In the genomic region with DNA sequence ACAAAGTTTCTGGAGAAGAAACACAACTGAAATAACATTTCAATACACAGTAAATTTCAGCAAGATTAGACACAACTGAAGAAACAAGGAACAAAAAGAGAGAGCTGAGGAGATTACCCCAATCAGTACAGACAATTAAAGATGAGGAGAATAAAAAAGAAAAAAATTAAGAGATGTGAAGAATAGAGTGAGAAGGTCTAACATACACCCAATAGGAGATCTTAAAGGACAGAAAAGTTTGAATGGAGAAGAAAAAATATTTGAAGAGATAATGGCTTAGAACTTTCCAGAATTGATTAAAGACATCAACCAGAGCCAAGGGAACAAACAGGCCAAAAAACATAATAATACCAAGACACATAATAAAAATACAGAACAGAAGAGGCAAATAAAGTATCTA, we compare ENCODE assay signal across 23 cellular contexts.
DNase-seq lines count a peak whose midpoint lies in the region; ATAC-seq, FAIRE-seq and TF ChIP-seq lines count a peak whose summit lies in the region.
"Had no signal": no experiment of that assay in that cellular context is flagged by ENCODE, and none has a peak within 500 bp of the region (broad histone marks: within the 10 kb centered on the region; RNA-seq: fewer than 3 reads in every experiment).

No MANE protein-coding gene starts in this region.

- no peak overlapping the region for H3K27ac ChIP-seq in HEK293 (ENCODE audit: extremely low read depth, low read depth, low read length)
- H3K27ac ChIP-seq: 22Rv1, BLaER1, C4-2B had no signal

- peaks cover 10 to 38% of the 10 kb centered on the region in 2 experiments; a peak in 2 of 3 replicates for H3K36me3 ChIP-seq in HEK293 (ENCODE audit: control insufficient read depth in 2 of 2, insufficient read depth in 1 of 2, low read length in 2 of 2)
- H3K36me3 ChIP-seq: HAP-1 had no signal

- no peak overlapping the region for H3K4me3 ChIP-seq in HEK293 (ENCODE audit: low read depth, low read length)
- H3K4me3 ChIP-seq: BLaER1, HAP-1 had no signal

- CTCF ChIA-PET in activated naive CD4-positive, alpha-beta T cell treated with anti-CD3 and anti-CD28 coated beads, Interleukin-2, amount 10 ng/mL, durations not matched to agents 7 days and 5 days (lab: Charles Lee) = no interaction called here
- CTCF ChIA-PET in HEK293 (lab: Yijun Ruan, JAX) = interaction anchor here (0.9 kb wide), 1 partner anchor 11 kb away, joined by 3 read pairs; no protein-coding TSS in a partner anchor

- no peak for ATAC-seq in GM18520 (IDR thresholded peaks at IDR 0.05; ENCODE audit: unreplicated experiment)
- ATAC-seq: CD8-positive, alpha-beta T cell had no signal

- H3K4me1 Mint-ChIP-seq in activated naive CD4-positive, alpha-beta T cell treated with anti-CD3 and anti-CD28 coated beads, Interleukin-2, amount 50 U/mL, for 24 hours = peaks cover 7% of the 10 kb centered on the region
- H3K4me1 Mint-ChIP-seq in activated naive CD4-positive, alpha-beta T cell treated with anti-CD3 and anti-CD28 coated beads, Interleukin-2, amount 10 ng/mL, durations not matched to agents 7 days and 5 days = peaks cover 2% of the 10 kb centered on the region
- H3K4me1 Mint-ChIP-seq in activated T-helper 2 cell treated with anti-CD3 and anti-CD28 coated beads, Interferon-gamma antibody, Interleukin-2, Interleukin-4, amounts not matched to agents 10 μg/mL and 5 μg/mL and 100 μg/mL, durations not matched to agents 14 hours and 24 hours and 36 hours (ENCODE audit: low read depth) = peaks cover 19% of the 10 kb centered on the region
- H3K4me1 Mint-ChIP-seq: B cell had no signal

- POLR2A ChIA-PET in HEK293 (lab: Yijun Ruan, JAX) = no interaction called here

- H3K36me3 Mint-ChIP-seq in activated naive CD4-positive, alpha-beta T cell treated with anti-CD3 and anti-CD28 coated beads, Interleukin-2, amount 50 U/mL, for 24 hours = peaks cover 51% of the 10 kb centered on the region
- H3K36me3 Mint-ChIP-seq in activated naive CD4-positive, alpha-beta T cell treated with anti-CD3 and anti-CD28 coated beads, Interleukin-2, amount 10 ng/mL, durations not matched to agents 7 days and 5 days = peaks cover 63% of the 10 kb centered on the region
- H3K36me3 Mint-ChIP-seq in activated T-helper 2 cell treated with anti-CD3 and anti-CD28 coated beads, Interferon-gamma antibody, Interleukin-2, Interleukin-4, amounts not matched to agents 10 μg/mL and 5 μg/mL and 100 μg/mL, durations not matched to agents 14 hours and 24 hours and 36 hours (ENCODE audit: low read depth) = peaks cover 93% of the 10 kb centered on the region

- no peaks in the 10 kb centered on the region for H3K4me1 ChIP-seq in HEK293 (ENCODE audit: control insufficient read depth, insufficient read depth, low read length)
- H3K4me1 ChIP-seq: BLaER1, HAP-1 had no signal

- DNase-seq in activated naive CD4-positive, alpha-beta T cell treated with anti-CD3 and anti-CD28 coated beads, Interleukin-2, amount 10 ng/mL, durations not matched to agents 7 days and 5 days = no peak
- no peak for DNase-seq in activated CD4-positive, alpha-beta T cell treated with anti-CD3 and anti-CD28 coated beads for 1 hour
- DNase-seq in activated T-helper 2 cell treated with anti-CD3 and anti-CD28 coated beads, Interferon-gamma antibody, Interleukin-2, Interleukin-4, amounts not matched to agents 10 μg/mL and 5 μg/mL and 100 μg/mL, durations not matched to agents 14 hours and 24 hours and 36 hours (ENCODE audit: low spot score) = no peak
- DNase-seq: Calu3; CD4-positive, CD25-positive, alpha-beta regulatory T cell; CD8-positive, alpha-beta T cell; DMS53; DMS79 treated with DMSO at 0.1 percent for 48 hours; GF-D8; GOT3 had no signal

- H3K4me3 Mint-ChIP-seq in activated naive CD4-positive, alpha-beta T cell treated with anti-CD3 and anti-CD28 coated beads, Interleukin-2, amount 50 U/mL, for 24 hours = no peak overlapping the region
- H3K4me3 Mint-ChIP-seq in activated naive CD4-positive, alpha-beta T cell treated with anti-CD3 and anti-CD28 coated beads, Interleukin-2, amount 10 ng/mL, durations not matched to agents 7 days and 5 days = no peak overlapping the region
- no peak overlapping the region for H3K4me3 Mint-ChIP-seq in activated T-helper 2 cell treated with anti-CD3 and anti-CD28 coated beads, Interferon-gamma antibody, Interleukin-2, Interleukin-4, amounts not matched to agents 10 μg/mL and 5 μg/mL and 100 μg/mL, durations not matched to agents 14 hours and 24 hours and 36 hours (ENCODE audit: low read depth)
- H3K4me3 Mint-ChIP-seq: B cell; CD4-positive, CD25-positive, alpha-beta regulatory T cell; CD8-positive, alpha-beta T cell had no signal

- H3K27ac Mint-ChIP-seq in activated naive CD4-positive, alpha-beta T cell treated with anti-CD3 and anti-CD28 coated beads, Interleukin-2, amount 50 U/mL, for 24 hours = peak overlapping the region; percentile 42
- H3K27ac Mint-ChIP-seq in activated naive CD4-positive, alpha-beta T cell treated with anti-CD3 and anti-CD28 coated beads, Interleukin-2, amount 10 ng/mL, durations not matched to agents 7 days and 5 days = no peak overlapping the region
- H3K27ac Mint-ChIP-seq in activated T-helper 2 cell treated with anti-CD3 and anti-CD28 coated beads, Interferon-gamma antibody, Interleukin-2, Interleukin-4, amounts not matched to agents 10 μg/mL and 5 μg/mL and 100 μg/mL, durations not matched to agents 14 hours and 24 hours and 36 hours = no peak overlapping the region
- H3K27ac Mint-ChIP-seq: B cell; CD8-positive, alpha-beta T cell had no signal

- H3K9me3 ChIP-seq in HEK293 (ENCODE audit: control insufficient read depth, insufficient read depth, low read depth, low read length) = no peaks in the 10 kb centered on the region
- H3K9me3 ChIP-seq: HAP-1 had no signal

- no peak for TF ChIP-seq CTCF in HEK293 (tag by site-specific recombination; IDR thresholded peaks at IDR 0.05)

- H3K9me3 Mint-ChIP-seq in activated naive CD4-positive, alpha-beta T cell treated with anti-CD3 and anti-CD28 coated beads, Interleukin-2, amount 50 U/mL, for 24 hours = peaks cover 14% of the 10 kb centered on the region
- H3K9me3 Mint-ChIP-seq in activated naive CD4-positive, alpha-beta T cell treated with anti-CD3 and anti-CD28 coated beads, Interleukin-2, amount 10 ng/mL, durations not matched to agents 7 days and 5 days = peaks cover 14% of the 10 kb centered on the region
- peaks cover 34% of the 10 kb centered on the region for H3K9me3 Mint-ChIP-seq in activated T-helper 2 cell treated with anti-CD3 and anti-CD28 coated beads, Interferon-gamma antibody, Interleukin-2, Interleukin-4, amounts not matched to agents 10 μg/mL and 5 μg/mL and 100 μg/mL, durations not matched to agents 14 hours and 24 hours and 36 hours

- FAIRE-seq in colon (lab: Jason Lieb, UNC) = peak; percentile 28
- FAIRE-seq: A204.1, GM12891, GM18507, H54 had no signal

- no peaks in the 10 kb centered on the region for H3K27me3 Mint-ChIP-seq in activated naive CD4-positive, alpha-beta T cell treated with anti-CD3 and anti-CD28 coated beads, Interleukin-2, amount 50 U/mL, for 24 hours
- H3K27me3 Mint-ChIP-seq in activated naive CD4-positive, alpha-beta T cell treated with anti-CD3 and anti-CD28 coated beads, Interleukin-2, amount 10 ng/mL, durations not matched to agents 7 days and 5 days = no peaks in the 10 kb centered on the region
- H3K27me3 Mint-ChIP-seq in activated T-helper 2 cell treated with anti-CD3 and anti-CD28 coated beads, Interferon-gamma antibody, Interleukin-2, Interleukin-4, amounts not matched to agents 10 μg/mL and 5 μg/mL and 100 μg/mL, durations not matched to agents 14 hours and 24 hours and 36 hours (ENCODE audit: low read depth) = no peaks in the 10 kb centered on the region
- H3K27me3 Mint-ChIP-seq: B cell; CD4-positive, CD25-positive, alpha-beta regulatory T cell had no signal

- intact Hi-C loops in activated T-helper 2 cell treated with anti-CD3 and anti-CD28 coated beads, Interferon-gamma antibody, Interleukin-2, Interleukin-4, amounts not matched to agents 10 μg/mL and 5 μg/mL and 100 μg/mL, durations not matched to agents 14 hours and 24 hours and 36 hours (cut with micrococcal nuclease) = no loop called here

TF ChIP-seq in HEK293, 187 proteins besides CTCF, POLR2A, EP300 and RAD21:
- TF ChIP-seq ZXDB (tag by site-specific recombination; IDR thresholded peaks at IDR 0.05) = no peak
- peak; percentile 99 for TF ChIP-seq ZNF133 (tag by site-specific recombination; IDR thresholded peaks at IDR 0.05)
